12 cellular contexts compared by ENCODE assay signal in the genomic region with DNA sequence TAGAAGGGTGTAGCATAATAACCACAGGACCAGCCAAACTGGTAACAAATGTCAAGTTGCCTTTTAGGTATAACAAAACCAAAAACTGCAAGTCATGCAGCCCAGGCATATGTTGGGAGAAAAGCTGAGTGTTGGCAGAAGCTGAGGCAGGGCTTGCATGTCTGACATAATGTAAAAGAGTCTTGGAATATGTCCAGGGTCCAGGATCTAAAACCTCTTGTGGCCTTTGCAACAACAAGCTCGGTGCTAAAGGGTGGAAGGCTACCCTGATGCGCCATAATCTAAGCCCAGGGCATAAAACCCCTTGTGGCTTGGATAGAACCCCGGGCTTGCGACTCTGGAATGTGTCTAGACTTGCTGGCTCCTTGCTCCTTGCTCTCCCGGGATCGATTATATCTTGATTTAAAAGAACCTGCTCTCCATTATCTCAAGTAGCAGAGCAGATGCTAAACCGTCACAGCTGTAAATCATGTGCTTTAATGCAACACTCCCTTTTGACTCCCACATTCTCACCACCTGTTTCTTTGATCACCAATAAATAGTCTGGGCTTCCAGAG. TPM values are rescaled to one million over a fixed set of nuclear protein-coding genes. Genes with fewer than 3 reads are reported as not detected.
DNase-seq lines count a peak whose midpoint lies in the region; TF ChIP-seq lines count a peak whose summit lies in the region.
"Had no signal": no experiment of that assay in that cellular context is flagged by ENCODE, and none has a peak within 500 bp of the region (broad histone marks: within the 10 kb centered on the region; RNA-seq: fewer than 3 reads in every experiment).

No MANE protein-coding gene starts in this region.

- H3K4me3 ChIP-seq in AG04449 (ENCODE audit: low read depth, low read length) = no peak overlapping the region
- no peak overlapping the region for H3K4me3 ChIP-seq in fibroblast of pulmonary artery (replicated peaks; ENCODE audit: low read depth, low read length)

- H3K4me3 Mint-ChIP-seq in HFFc6 = peak overlapping the region; percentile 9; the same call in 1 of the 2 replicates
- no peak overlapping the region for H3K4me3 Mint-ChIP-seq in activated CD4-positive, alpha-beta memory T cell treated with anti-CD3 and anti-CD28 coated beads, Interleukin-2, amount 10 ng/mL, durations not matched to agents 7 days and 5 days

- TF ChIP-seq CTCF in AG04449 (IDR thresholded peaks at IDR 0.05; ENCODE audit: insufficient read depth, low read length, missing control alignments) (no peak), HFFc6 (IDR thresholded peaks at IDR 0.05) (no peak), fibroblast of pulmonary artery (IDR thresholded peaks at IDR 0.05; ENCODE audit: low read length, missing control alignments) (no peak)

- CTCF ChIA-PET in AG04449 (lab: Yijun Ruan, JAX) = no interaction called here
- CTCF ChIA-PET in activated CD4-positive, alpha-beta memory T cell treated with anti-CD3 and anti-CD28 coated beads, Interleukin-2, amount 10 ng/mL, durations not matched to agents 7 days and 5 days (lab: Charles Lee) = no interaction called here

- H3K27ac Mint-ChIP-seq in HFFc6 = peak overlapping the region; percentile 63
- no peak overlapping the region for H3K27ac Mint-ChIP-seq in activated CD4-positive, alpha-beta memory T cell treated with anti-CD3 and anti-CD28 coated beads, Interleukin-2, amount 10 ng/mL, durations not matched to agents 7 days and 5 days

- H3K4me1 Mint-ChIP-seq in HFFc6 (ENCODE audit: low read depth) = peaks cover 16% of the 10 kb centered on the region
- no peaks in the 10 kb centered on the region for H3K4me1 Mint-ChIP-seq in activated CD4-positive, alpha-beta memory T cell treated with anti-CD3 and anti-CD28 coated beads, Interleukin-2, amount 10 ng/mL, durations not matched to agents 7 days and 5 days

- no peaks in the 10 kb centered on the region for H3K9me3 Mint-ChIP-seq in HFFc6
- no peaks in the 10 kb centered on the region for H3K9me3 Mint-ChIP-seq in activated CD4-positive, alpha-beta memory T cell treated with anti-CD3 and anti-CD28 coated beads, Interleukin-2, amount 10 ng/mL, durations not matched to agents 7 days and 5 days

- peak; percentile 50 for DNase-seq in AG04449 (ENCODE audit: low read depth, low spot score)
- DNase-seq in HFFc6 = peak; percentile 44
- peak; percentile 78 for DNase-seq in OCI-M1 (lab: John Stamatoyannopoulos, UW)
- DNase-seq in fibroblast of pulmonary artery (ENCODE audit: low read depth) = peak; percentile 79
- DNase-seq in NOMO-1 treated with dmso at 0.1 percent for 144 hours (lab: John Stamatoyannopoulos, UW; ENCODE audit: unreplicated experiment) = no peak
- DNase-seq in activated effector memory CD4-positive, alpha-beta T cell treated with anti-CD3 and anti-CD28 coated beads, Interleukin-2, amount 50 U/mL, for 16 hours = no peak
- DNase-seq in caudate nucleus (lab: John Stamatoyannopoulos, UW) = no peak
- no peak for DNase-seq in activated CD4-positive, alpha-beta memory T cell treated with anti-CD3 and anti-CD28 coated beads, Interleukin-2, amount 10 ng/mL, durations not matched to agents 7 days and 5 days
- DNase-seq: activated gamma-delta T cell, midbrain, T1000 had no signal

- POLR2A ChIA-PET in AG04449 (lab: Yijun Ruan, JAX) = interaction anchor here (1.1 kb wide), 1 partner anchor 26 kb away, joined by 3 read pairs; a partner anchor contains a TSS
- POLR2A ChIA-PET in activated CD4-positive, alpha-beta memory T cell treated with anti-CD3 and anti-CD28 coated beads, Interleukin-2, amount 10 ng/mL, durations not matched to agents 7 days and 5 days (lab: Charles Lee) = no interaction called here

- no peak overlapping the region for H3K27ac ChIP-seq in caudate nucleus (ENCODE audit: low read depth, low read length)
- H3K27ac ChIP-seq: C4-2B had no signal

- H3K36me3 Mint-ChIP-seq in HFFc6 (ENCODE audit: low read depth) = no peaks in the 10 kb centered on the region
- H3K36me3 Mint-ChIP-seq in activated CD4-positive, alpha-beta memory T cell treated with anti-CD3 and anti-CD28 coated beads, Interleukin-2, amount 10 ng/mL, durations not matched to agents 7 days and 5 days (ENCODE audit: low read depth) = no peaks in the 10 kb centered on the region

- H3K27me3 Mint-ChIP-seq in HFFc6 (ENCODE audit: insufficient read depth) = no peaks in the 10 kb centered on the region; the same call in 1 of the 2 replicates
- H3K27me3 Mint-ChIP-seq in activated CD4-positive, alpha-beta memory T cell treated with anti-CD3 and anti-CD28 coated beads, Interleukin-2, amount 10 ng/mL, durations not matched to agents 7 days and 5 days = peaks cover 3% of the 10 kb centered on the region

RNA-seq across cellular contexts. Expression of a gene that starts 26.5 kb away (rescaled TPM):
- total RNA-seq in HFFc6 (2021; fragmentation: NEBNext Ultra II Directional; extraction: Animal tissue kit (Norgen Biotek cat#: 25700)) = 10 to 100 TPM; 16.4 to 30.8 (median 25.2) TPM
- total RNA-seq in activated CD4-positive, alpha-beta memory T cell treated with anti-CD3 and anti-CD28 coated beads, Interleukin-2, amount 10 ng/mL, durations not matched to agents 7 days and 5 days = 10 to 100 TPM; 16.4 to 17.7 TPM

Comparison
In these comparisons a context has a peak if more than half of its experiments do, and no peak if none do; other contexts are left out.
1. DNase-seq: peak in AG04449 (single experiment), HFFc6 (single experiment), OCI-M1 (single experiment) and fibroblast of pulmonary artery (single experiment); none in NOMO-1 treated with dmso at 0.1 percent for 144 hours (single experiment), activated effector memory CD4-positive, alpha-beta T cell treated with anti-CD3 and anti-CD28 coated beads, Interleukin-2, amount 50 U/mL, for 16 hours (single experiment), caudate nucleus (0 of 61) and activated CD4-positive, alpha-beta memory T cell treated with anti-CD3 and anti-CD28 coated beads, Interleukin-2, amount 10 ng/mL, durations not matched to agents 7 days and 5 days (single experiment).